Comparison of ENCODE assay signal across 4 cellular contexts in genomic region chr4:116529129-116529528, GRCh38.
TF ChIP-seq lines count a peak whose summit lies in the region.

No MANE protein-coding gene starts in this region.

TF ChIP-seq in A549, 52 proteins besides CTCF, POLR2A, EP300 and RAD21:
- no peak for TF ChIP-seq FOXS1 (CRISPR knock-in tag; IDR thresholded peaks at IDR 0.05)
- TF ChIP-seq TP53 (CRISPR knock-in tag; IDR thresholded peaks at IDR 0.05) = no peak
- no peak for TF ChIP-seq RNF2 (IDR thresholded peaks at IDR 0.05; ENCODE audit: borderline replicate concordance, low read depth)
- no peak for TF ChIP-seq CHD4 (IDR thresholded peaks at IDR 0.05; ENCODE audit: borderline replicate concordance)
- TF ChIP-seq MAFK (IDR thresholded peaks at IDR 0.05; ENCODE audit: partially characterized antibody) = peak; percentile 22
- no peak for TF ChIP-seq GATA3 (IDR thresholded peaks at IDR 0.05; ENCODE audit: borderline replicate concordance)

TF ChIP-seq in IMR-90, 13 proteins besides CTCF, POLR2A, EP300 and RAD21:
- peak; percentile 13; the same call in 1 of the 2 replicates for TF ChIP-seq MAFK (IDR thresholded peaks at IDR 0.05; ENCODE audit: low read depth, low read length)
- no peak for TF ChIP-seq ELK1 (IDR thresholded peaks at IDR 0.05; ENCODE audit: borderline replicate concordance, low read depth, low read length)

TF ChIP-seq in K562, 482 proteins besides CTCF, POLR2A, EP300 and RAD21:
- TF ChIP-seq ZNF644 (tag; IDR thresholded peaks at IDR 0.05; ENCODE audit: low read depth) (no peak), C11orf30 (IDR thresholded peaks at IDR 0.05; ENCODE audit: low read depth) (0 out of 2 replicates have a peak, but pooled peaks have one; percentile 12), MEIS2 (IDR thresholded peaks at IDR 0.05; ENCODE audit: partially characterized antibody) (no peak), GATA2 (CRISPR knock-in tag; IDR thresholded peaks at IDR 0.05) (no peak)
TF ChIP-seq in K562: peak in this region for 1.

TF ChIP-seq in GM23338, 12 proteins besides CTCF, POLR2A, EP300 and RAD21:
- no peak for TF ChIP-seq REST (IDR thresholded peaks at IDR 0.05; ENCODE audit: unreplicated experiment)
- TF ChIP-seq EZH2phosphoT487 (IDR thresholded peaks at IDR 0.05; ENCODE audit: unreplicated experiment) = no peak
- no peak for TF ChIP-seq NANOG (IDR thresholded peaks at IDR 0.05; ENCODE audit: borderline replicate concordance)
- TF ChIP-seq JUNB (IDR thresholded peaks at IDR 0.05; ENCODE audit: unreplicated experiment) = no peak
- TF ChIP-seq STAT1 (IDR thresholded peaks at IDR 0.05; ENCODE audit: unreplicated experiment) = no peak
